In the genomic region with DNA sequence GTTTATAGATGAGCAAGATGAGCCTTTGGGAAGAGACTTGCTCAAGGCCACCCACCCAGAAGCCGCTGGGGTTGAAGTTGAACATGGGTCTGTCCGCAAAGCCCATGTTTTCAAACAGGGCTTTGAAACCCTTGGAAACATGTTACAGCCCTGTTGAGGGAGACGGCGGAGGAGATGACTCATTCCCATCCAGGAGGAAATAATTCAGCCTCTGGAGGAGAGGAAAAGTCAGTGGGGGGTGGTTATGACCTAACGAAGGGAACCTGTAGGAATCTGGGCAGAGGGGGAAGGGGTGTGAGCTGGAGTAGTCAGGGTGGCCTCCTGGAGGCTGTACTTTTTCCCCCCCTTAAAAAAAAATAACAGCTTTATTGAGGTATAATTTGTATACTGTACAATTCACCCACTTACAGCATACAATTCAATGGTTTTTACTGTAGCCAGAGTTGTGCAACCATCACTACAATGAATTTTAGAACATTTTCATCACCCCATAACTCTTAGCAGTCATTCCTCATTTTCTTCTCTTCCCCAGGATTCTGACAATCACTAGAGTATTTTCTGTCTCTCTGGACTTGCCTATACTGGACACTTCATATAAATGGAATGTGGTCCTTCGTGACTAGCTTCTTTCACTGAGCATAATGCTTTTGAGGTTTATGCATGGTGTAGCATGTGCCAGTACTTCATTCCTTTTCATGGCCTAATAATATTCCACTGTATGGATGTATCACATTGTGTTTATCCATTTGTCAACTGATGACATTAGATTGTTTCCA, we compare ENCODE assay signal across 9 cellular contexts. TPM values are rescaled to one million over a fixed set of nuclear protein-coding genes. Genes with fewer than 3 reads are reported as not detected.
DNase-seq lines count a peak whose midpoint lies in the region; ATAC-seq, FAIRE-seq and TF ChIP-seq lines count a peak whose summit lies in the region.
"Had no signal": no experiment of that assay in that cellular context is flagged by ENCODE, and none has a peak within 500 bp of the region (broad histone marks: within the 10 kb centered on the region; RNA-seq: fewer than 3 reads in every experiment).

No MANE protein-coding gene starts in this region.

- peaks cover 43% of the 10 kb centered on the region for H3K27me3 ChIP-seq in HUES64 (ENCODE audit: insufficient read depth, low read length)
- H3K27me3 ChIP-seq: neutrophil had no signal

- 70% methylated on average over 6 of the region's 6 CpGs for WGBS in HUES64

- H3K4me3 ChIP-seq in HUES64 (ENCODE audit: low read length) (no peak overlapping the region), choroid plexus epithelial cell (ENCODE audit: low read depth, low read length) (no peak overlapping the region)

- no peak for TF ChIP-seq CTCF in choroid plexus epithelial cell (conservative IDR thresholded peaks at IDR 0.05; ENCODE audit: low read depth, low read length)

- peak; percentile 95 for DNase-seq in AG08395 (ENCODE audit: low spot score)
- DNase-seq in choroid plexus epithelial cell (ENCODE audit: low read depth): peak; percentile 91
- peak; percentile 27 for DNase-seq in myocyte (ENCODE audit: low read depth)
- no peak for DNase-seq in SIG-M5 treated with dmso at 0.1 percent for 504 hours (lab: John Stamatoyannopoulos, UW; ENCODE audit: unreplicated experiment)
- DNase-seq in NCI-H2029 treated with DMSO at 0.1 percent for 48 hours (lab: John Stamatoyannopoulos, UW): no peak
- DNase-seq in GM19239 (ENCODE audit: insufficient read length, low spot score): no peak

- no peaks in the 10 kb centered on the region for H3K9me3 ChIP-seq in HUES64 (ENCODE audit: insufficient read depth, low read depth, low read length)
- H3K9me3 ChIP-seq: neutrophil had no signal

- no peaks in the 10 kb centered on the region for H3K4me1 ChIP-seq in HUES64 (ENCODE audit: insufficient read depth, low read length)

- FAIRE-seq in GM19239 (lab: Jason Lieb, UNC): no peak

- no peak overlapping the region for H3K9ac ChIP-seq in HUES64 (ENCODE audit: low read depth, low read length)

- H3K27ac ChIP-seq in HUES64 (ENCODE audit: low read depth, low read length): peak overlapping the region; percentile 12; the same call in 1 of the 2 replicates
- H3K27ac ChIP-seq: neutrophil had no signal

- ATAC-seq in HG02840 (IDR thresholded peaks at IDR 0.05; ENCODE audit: low FRiP score, unreplicated experiment): no peak

- H3K36me3 ChIP-seq in HUES64 (ENCODE audit: insufficient read depth, low read length): no peaks in the 10 kb centered on the region
- H3K36me3 ChIP-seq: neutrophil had no signal

RNA-seq across cellular contexts. Expression of gene RIN3, which starts 1.9 kb away (rescaled TPM):
- 1.7 TPM for polyA plus RNA-seq in HUES64 (2013, experiment 1 of 2)
- polyA plus RNA-seq in HUES64 (2013, experiment 2 of 2): 2.3 TPM
- 0.51 and 0.83 TPM in 2 replicates for total RNA-seq in myocyte
- 3.1 TPM for polyA plus RNA-seq in myocyte (2012)

Comparison
In these comparisons a context has a peak if more than half of its experiments do, and no peak if none do; other contexts are left out.
1. DNase-seq: peak in AG08395 (single experiment), choroid plexus epithelial cell (single experiment) and myocyte (single experiment); none in SIG-M5 treated with dmso at 0.1 percent for 504 hours (single experiment), NCI-H2029 treated with DMSO at 0.1 percent for 48 hours (single experiment) and GM19239 (single experiment).